18 cellular contexts compared by ENCODE assay signal in the genomic region with DNA sequence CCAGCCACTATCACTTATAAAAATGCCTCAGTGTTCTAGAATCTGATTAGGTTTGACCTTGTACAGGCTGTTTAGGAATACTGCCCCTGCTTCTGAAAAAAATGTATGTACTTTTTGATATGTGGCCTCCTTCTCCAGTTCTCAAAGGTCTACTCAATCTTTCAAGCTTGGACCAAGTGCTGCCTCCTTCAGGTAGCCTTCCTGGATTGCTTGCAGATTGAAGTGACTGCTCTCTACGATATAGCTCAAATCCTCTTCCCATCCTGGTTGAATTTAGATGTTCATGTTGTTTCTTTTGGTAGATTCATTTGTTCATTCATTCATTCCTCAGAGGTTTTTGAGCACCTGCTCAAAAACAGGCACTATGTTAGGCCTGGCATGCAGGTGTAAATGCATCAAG.
"Had no signal": no experiment of that assay in that cellular context is flagged by ENCODE, and none has a peak within 500 bp of the region (broad histone marks: within the 10 kb centered on the region; RNA-seq: fewer than 3 reads in every experiment).

No MANE protein-coding gene starts in this region.

- H3K27ac ChIP-seq: SJSA1, SK-N-MC had no signal

- DNase-seq: Karpas-422; KG1; MG63; NCI-H1092 treated with DMSO at 0.1 percent for 48 hours; NCI-H1417 treated with DMSO at 0.1 percent for 48 hours; NCI-H1694 treated with DMSO at 0.1 percent for 48 hours; NCI-H1930; NCI-H2081 treated with DMSO at 0.1 percent for 48 hours; NCI-H226; NCI-H446; NCI-H524 treated with DMSO at 0.1 percent for 48 hours; NK-92 treated with Interleukin-12 subunit alpha and Interleukin-12 subunit beta, amount 100 ng/mL, for 24 hours; Right ventricle myocardium superior; RPMI8226; SIG-M5 had no signal

- H3K4me1 ChIP-seq: SJSA1 had no signal

- H3K36me3 ChIP-seq: MG63, SJSA1 had no signal

- H3K27me3 ChIP-seq: MG63 had no signal

- H3K9me3 ChIP-seq: MG63, SJSA1 had no signal

- FAIRE-seq: RCC 7860 had no signal

- H3K4me3 ChIP-seq: MG63, SJSA1, SK-N-MC had no signal
